Comparison of ENCODE assay signal across 9 cellular contexts in the genomic region with DNA sequence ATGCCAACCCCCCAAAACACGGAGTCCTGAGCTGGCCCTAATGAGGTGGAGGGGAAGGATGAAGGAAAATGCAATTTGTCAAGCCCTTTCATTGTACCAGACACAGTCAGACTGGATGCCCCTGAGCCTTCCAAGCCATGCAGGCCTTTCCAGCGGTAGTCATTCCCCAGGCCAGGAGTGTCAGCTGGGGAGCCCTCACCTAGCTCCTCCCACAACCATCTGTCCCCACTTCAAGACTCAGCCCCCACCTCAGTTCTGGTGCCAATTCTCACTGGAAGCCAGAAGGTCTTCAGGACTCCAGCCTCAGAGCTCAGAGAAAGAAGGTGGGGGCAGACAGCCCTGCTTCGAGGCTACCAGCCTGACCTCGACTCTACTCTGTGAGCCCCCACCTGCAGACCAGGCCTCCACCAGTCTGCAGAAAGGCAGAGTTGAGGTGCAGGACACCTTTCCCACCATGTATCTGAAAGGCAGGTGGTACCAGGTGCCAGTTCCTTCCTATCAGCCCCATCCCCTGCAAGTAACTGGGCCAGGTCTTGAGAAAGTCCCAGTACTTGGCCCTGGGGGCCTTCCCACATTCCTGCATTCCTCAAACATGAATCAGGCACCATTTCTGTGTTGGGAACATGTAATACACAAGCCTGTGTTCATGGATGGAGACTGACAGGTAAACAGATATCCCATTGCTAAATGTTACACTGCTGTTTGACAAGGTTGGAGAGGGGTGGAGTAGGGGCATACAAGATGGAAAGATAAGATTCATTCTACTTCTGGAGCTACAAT.
DNase-seq lines count a peak whose midpoint lies in the region; ATAC-seq, FAIRE-seq and TF ChIP-seq lines count a peak whose summit lies in the region.
"Had no signal": no experiment of that assay in that cellular context is flagged by ENCODE, and none has a peak within 500 bp of the region (broad histone marks: within the 10 kb centered on the region; RNA-seq: fewer than 3 reads in every experiment).

No MANE protein-coding gene starts in this region.

- peaks cover 0 to 11% of the 10 kb centered on the region in 2 donors for H3K4me1 ChIP-seq in kidney (ENCODE audit: control insufficient read depth in 1 of 2, insufficient read depth in 1 of 2, low read depth in 1 of 2, low read length in 2 of 2)

- no peak overlapping the region for H3K27ac ChIP-seq in kidney (ENCODE audit: low read depth in 2 of 2, low read length in 2 of 2)

- no peaks in the 10 kb centered on the region for H3K27me3 Mint-ChIP-seq in activated T-helper 1 cell treated with anti-CD3 and anti-CD28 coated beads, Interleukin-12 subunit alpha, Interleukin-12 subunit beta, Interleukin-2, Interleukin-4 antibody, amounts not matched to agents 30 ng/mL and 10 ng/mL and 1 ng/mL, durations not matched to agents 14 hours and 24 hours and 36 hours (ENCODE audit: insufficient read depth)

- H3K9me3 Mint-ChIP-seq in activated T-helper 1 cell treated with anti-CD3 and anti-CD28 coated beads, Interleukin-12 subunit alpha, Interleukin-12 subunit beta, Interleukin-2, Interleukin-4 antibody, amounts not matched to agents 30 ng/mL and 10 ng/mL and 1 ng/mL, durations not matched to agents 14 hours and 24 hours and 36 hours: no peaks in the 10 kb centered on the region

- peak overlapping the region; percentile 62 for H3K27ac Mint-ChIP-seq in activated T-helper 1 cell treated with anti-CD3 and anti-CD28 coated beads, Interleukin-12 subunit alpha, Interleukin-12 subunit beta, Interleukin-2, Interleukin-4 antibody, amounts not matched to agents 30 ng/mL and 10 ng/mL and 1 ng/mL, durations not matched to agents 14 hours and 24 hours and 36 hours

- H3K4me1 Mint-ChIP-seq in activated T-helper 1 cell treated with anti-CD3 and anti-CD28 coated beads, Interleukin-12 subunit alpha, Interleukin-12 subunit beta, Interleukin-2, Interleukin-4 antibody, amounts not matched to agents 30 ng/mL and 10 ng/mL and 1 ng/mL, durations not matched to agents 14 hours and 24 hours and 36 hours (ENCODE audit: low read depth): peaks cover 82% of the 10 kb centered on the region

- H3K9ac ChIP-seq in kidney (ENCODE audit: low read length in 2 of 2): no peak overlapping the region

- H3K4me3 Mint-ChIP-seq in activated T-helper 1 cell treated with anti-CD3 and anti-CD28 coated beads, Interleukin-12 subunit alpha, Interleukin-12 subunit beta, Interleukin-2, Interleukin-4 antibody, amounts not matched to agents 30 ng/mL and 10 ng/mL and 1 ng/mL, durations not matched to agents 14 hours and 24 hours and 36 hours: no peak overlapping the region

- no peak for TF ChIP-seq CTCF in AG09309 (IDR thresholded peaks at IDR 0.05; ENCODE audit: control insufficient read depth, insufficient read depth, low read depth, low read length, missing control alignments)
- TF ChIP-seq CTCF in HFF-Myc (IDR thresholded peaks at IDR 0.05; ENCODE audit: low read depth, low read length, missing control alignments): no peak
- no peak for TF ChIP-seq CTCF in kidney (IDR thresholded peaks at IDR 0.05; ENCODE audit: borderline replicate concordance, extremely low read depth, insufficient read depth)

- DNase-seq in AG09309 (ENCODE audit: low read depth) (peak; percentile 14), HFF-Myc (ENCODE audit: extremely low read depth, low read depth) (peak; percentile 62), kidney (peak; percentile 59), anterior cingulate cortex (lab: John Stamatoyannopoulos, UW) (no peak)
- no peak for DNase-seq in activated T-helper 1 cell treated with anti-CD3 and anti-CD28 coated beads, Interleukin-12 subunit alpha, Interleukin-12 subunit beta, Interleukin-2, Interleukin-4 antibody, amounts not matched to agents 30 ng/mL and 10 ng/mL and 1 ng/mL, durations not matched to agents 14 hours and 24 hours and 36 hours (ENCODE audit: low spot score)
- DNase-seq: NK-92 treated with Interleukin-12 subunit alpha and Interleukin-12 subunit beta, amount 100 ng/mL, for 24 hours had no signal

- no peak for ATAC-seq in HG02885 (IDR thresholded peaks at IDR 0.05; ENCODE audit: poor library complexity, unreplicated experiment)
- no peak for ATAC-seq in GM21717 (IDR thresholded peaks at IDR 0.05; ENCODE audit: unreplicated experiment)
- no peak for ATAC-seq in HG03025 (IDR thresholded peaks at IDR 0.05; ENCODE audit: low FRiP score, unreplicated experiment)

- H3K4me3 ChIP-seq in AG09309 (ENCODE audit: control insufficient read depth, low read depth, low read length): no peak overlapping the region
- H3K4me3 ChIP-seq in HFF-Myc (replicated peaks; ENCODE audit: low read depth, low read length): no peak overlapping the region
- no peak overlapping the region for H3K4me3 ChIP-seq in kidney (ENCODE audit: low read length in 2 of 2)

- H3K36me3 Mint-ChIP-seq in activated T-helper 1 cell treated with anti-CD3 and anti-CD28 coated beads, Interleukin-12 subunit alpha, Interleukin-12 subunit beta, Interleukin-2, Interleukin-4 antibody, amounts not matched to agents 30 ng/mL and 10 ng/mL and 1 ng/mL, durations not matched to agents 14 hours and 24 hours and 36 hours (ENCODE audit: low read depth): peaks cover 10% of the 10 kb centered on the region

- no peaks in the 10 kb centered on the region for H3K36me3 ChIP-seq in kidney (ENCODE audit: control insufficient read depth in 1 of 2, insufficient read depth in 2 of 2, low read length in 2 of 2)

- intact Hi-C loops in activated T-helper 1 cell treated with anti-CD3 and anti-CD28 coated beads, Interleukin-12 subunit alpha, Interleukin-12 subunit beta, Interleukin-2, Interleukin-4 antibody, amounts not matched to agents 30 ng/mL and 10 ng/mL and 1 ng/mL, durations not matched to agents 14 hours and 24 hours and 36 hours (cut with micrococcal nuclease): no loop called here
- intact Hi-C loops in kidney (cut with DNase I): no loop called here

- no peaks in the 10 kb centered on the region for H3K9me3 ChIP-seq in kidney (ENCODE audit: control insufficient read depth in 1 of 2, low read length in 2 of 2)

- FAIRE-seq in kidney (lab: Jason Lieb, UNC): no peak

Comparison
In these comparisons a context has a peak if more than half of its experiments do, and no peak if none do; other contexts are left out.
1. DNase-seq: peak in AG09309 (single experiment), HFF-Myc (single experiment) and kidney (single experiment); none in activated T-helper 1 cell treated with anti-CD3 and anti-CD28 coated beads, Interleukin-12 subunit alpha, Interleukin-12 subunit beta, Interleukin-2, Interleukin-4 antibody, amounts not matched to agents 30 ng/mL and 10 ng/mL and 1 ng/mL, durations not matched to agents 14 hours and 24 hours and 36 hours (single experiment) and anterior cingulate cortex (0 of 58).